Comparison of ENCODE assay signal across 8 cellular contexts in the genomic region with DNA sequence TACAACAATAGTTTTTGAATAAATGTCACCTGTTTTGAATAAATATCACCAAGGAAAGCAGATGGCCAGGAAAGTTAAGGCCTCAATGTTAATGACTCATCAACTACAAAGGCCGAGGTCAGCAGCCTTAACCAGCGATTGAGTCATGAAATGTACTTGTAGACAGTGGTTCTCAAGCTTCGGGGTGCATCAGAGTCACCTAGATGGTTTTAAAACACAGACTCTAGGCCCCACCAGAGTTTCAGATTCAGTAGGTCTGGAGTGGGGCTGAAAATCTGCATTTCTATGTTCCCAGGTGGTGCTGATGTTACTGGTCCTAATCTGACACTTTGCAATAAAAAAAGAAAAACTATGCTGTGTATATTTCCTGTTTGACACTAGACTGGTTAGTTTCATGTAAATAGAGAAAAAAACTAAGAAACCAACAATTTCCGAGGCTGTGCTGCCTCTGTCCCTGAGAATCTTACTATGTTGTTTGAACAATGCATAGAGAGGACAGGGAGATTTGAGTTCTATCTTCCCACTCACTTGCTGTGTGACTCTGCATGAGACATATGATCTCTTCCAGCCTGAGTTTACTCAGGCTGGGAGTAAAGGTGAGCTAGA. TPM values are rescaled to one million over a fixed set of nuclear protein-coding genes. Genes with fewer than 3 reads are reported as not detected.
DNase-seq lines count a peak whose midpoint lies in the region; ATAC-seq and TF ChIP-seq lines count a peak whose summit lies in the region.

No MANE protein-coding gene starts in this region.

- ATAC-seq in HG03108 (IDR thresholded peaks at IDR 0.05; ENCODE audit: unreplicated experiment) = peak; percentile 81
- peak; percentile 70 for ATAC-seq in omental fat pad (ENCODE audit: low FRiP score)

- no peak for TF ChIP-seq CTCF in omental fat pad (IDR thresholded peaks at IDR 0.05)

- DNase-seq in stimulated activated CD4-positive, alpha-beta T cell treated with anti-CD3 and anti-CD28 coated beads, Interleukin-12 subunit alpha, Interleukin-12 subunit beta, amount 100 ng/mL, for 48 hours (ENCODE audit: low read depth in 2 of 3, low spot score in 1 of 3) = peak in 2 of 3 donors; percentile 42 to 62
- DNase-seq in stimulated activated CD4-positive, alpha-beta T cell treated with anti-CD3 and anti-CD28 coated beads, Interleukin-4, amount 100 ng/mL, for 1 hour = no peak
- DNase-seq in SW480 (ENCODE audit: low spot score) (peak; percentile 80), brain pericyte (ENCODE audit: low read depth, low spot score) (peak; percentile 37), omental fat pad (ENCODE audit: low spot score) (no peak), SK-N-DZ (ENCODE audit: low spot score) (no peak), GOT3 (lab: John Stamatoyannopoulos, UW) (no peak)

RNA-seq across cellular contexts. Expression of gene RAB27A, which starts 9.8 kb away (rescaled TPM):
- total RNA-seq in omental fat pad = 10 to 100 TPM; 11.1 to 33.4 (median 19.8) TPM
- 1.1 and 1.2 TPM in 2 replicates for polyA plus RNA-seq in SK-N-DZ (2014; cell fraction: cytosol; rRNA removed)
- polyA plus RNA-seq in SK-N-DZ (2014; cell fraction: nucleus; rRNA removed) = 0.84 and 2.1 TPM in 2 replicates

RNA-seq across cellular contexts. Expression of gene PIGBOS1, which starts 39.1 kb away (rescaled TPM):
- 10 to 100 TPM in 3 of 4 donors, 1 to 10 TPM in 1; 8.2 to 13.8 (median 11.4) TPM for total RNA-seq in omental fat pad
- polyA plus RNA-seq in SK-N-DZ (2014; cell fraction: cytosol; rRNA removed) = 24.2 and 41.7 TPM in 2 replicates
- 6.5 and 36.2 TPM in 2 replicates for polyA plus RNA-seq in SK-N-DZ (2014; cell fraction: nucleus; rRNA removed)

RNA-seq across cellular contexts. Expression of gene PIGB, which starts 39.2 kb away (rescaled TPM):
- 10 to 100 TPM in 3 of 4 donors, 1 to 10 TPM in 1; 8.2 to 14.5 (median 11.1) TPM for total RNA-seq in omental fat pad
- polyA plus RNA-seq in SK-N-DZ (2014; cell fraction: cytosol; rRNA removed) = 4.8 and 7.1 TPM in 2 replicates
- polyA plus RNA-seq in SK-N-DZ (2014; cell fraction: nucleus; rRNA removed) = 9.8 and 12.9 TPM in 2 replicates

Comparison
In these comparisons a context has a peak if more than half of its experiments do, and no peak if none do; other contexts are left out.
1. DNase-seq: peak in stimulated activated CD4-positive, alpha-beta T cell treated with anti-CD3 and anti-CD28 coated beads, Interleukin-12 subunit alpha, Interleukin-12 subunit beta, amount 100 ng/mL, for 48 hours (2 of 3), SW480 (single experiment) and brain pericyte (single experiment); none in stimulated activated CD4-positive, alpha-beta T cell treated with anti-CD3 and anti-CD28 coated beads, Interleukin-4, amount 100 ng/mL, for 1 hour (single experiment), omental fat pad (single experiment), SK-N-DZ (single experiment) and GOT3 (single experiment).